1 cellular context compared by ENCODE assay signal in genomic region chr16:81431554-81432353, GRCh38.
TF ChIP-seq lines count a peak whose summit lies in the region.

No MANE protein-coding gene starts in this region.

TF ChIP-seq in K562, 482 proteins besides CTCF, POLR2A, EP300 and RAD21 (continued from another document and continues in another):
- no peak for TF ChIP-seq MNT (conservative IDR thresholded peaks at IDR 0.05)
- TF ChIP-seq NRF1 (conservative IDR thresholded peaks at IDR 0.05 in 1 of 2, IDR thresholded peaks at IDR 0.05 in 1 of 2): peak; percentile 38 to 57; a peak in 2 of 4 replicates
- TF ChIP-seq KDM2B (CRISPR knock-in tag; IDR thresholded peaks at IDR 0.05): no peak
- no peak for TF ChIP-seq ELF1 (tag; IDR thresholded peaks at IDR 0.05)
- TF ChIP-seq STAG1 (CRISPR knock-in tag; IDR thresholded peaks at IDR 0.05; ENCODE audit: borderline replicate concordance): no peak
- TF ChIP-seq BRCA1 (IDR thresholded peaks at IDR 0.05): no peak
- peak; percentile 85; the same call in 1 of the 2 replicates for TF ChIP-seq BRCA1 (CRISPR knock-in tag; IDR thresholded peaks at IDR 0.05)
- TF ChIP-seq, protein P1, sequence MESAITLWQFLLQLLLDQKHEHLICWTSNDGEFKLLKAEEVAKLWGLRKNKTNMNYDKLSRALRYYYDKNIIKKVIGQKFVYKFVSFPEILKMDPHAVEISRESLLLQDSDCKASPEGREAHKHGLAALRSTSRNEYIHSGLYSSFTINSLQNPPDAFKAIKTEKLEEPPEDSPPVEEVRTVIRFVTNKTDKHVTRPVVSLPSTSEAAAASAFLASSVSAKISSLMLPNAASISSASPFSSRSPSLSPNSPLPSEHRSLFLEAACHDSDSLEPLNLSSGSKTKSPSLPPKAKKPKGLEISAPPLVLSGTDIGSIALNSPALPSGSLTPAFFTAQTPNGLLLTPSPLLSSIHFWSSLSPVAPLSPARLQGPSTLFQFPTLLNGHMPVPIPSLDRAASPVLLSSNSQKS (CRISPR knock-in tag; IDR thresholded peaks at IDR 0.05): no peak
- TF ChIP-seq ZNF507 (tag; conservative IDR thresholded peaks at IDR 0.05): 0 out of 2 replicates have a peak, but pooled peaks have one; percentile 10
- peak; percentile 48; the same call in 1 of the 2 replicates for TF ChIP-seq ZKSCAN1 (IDR thresholded peaks at IDR 0.05; ENCODE audit: low read depth, low read length)
- TF ChIP-seq, protein P2, sequence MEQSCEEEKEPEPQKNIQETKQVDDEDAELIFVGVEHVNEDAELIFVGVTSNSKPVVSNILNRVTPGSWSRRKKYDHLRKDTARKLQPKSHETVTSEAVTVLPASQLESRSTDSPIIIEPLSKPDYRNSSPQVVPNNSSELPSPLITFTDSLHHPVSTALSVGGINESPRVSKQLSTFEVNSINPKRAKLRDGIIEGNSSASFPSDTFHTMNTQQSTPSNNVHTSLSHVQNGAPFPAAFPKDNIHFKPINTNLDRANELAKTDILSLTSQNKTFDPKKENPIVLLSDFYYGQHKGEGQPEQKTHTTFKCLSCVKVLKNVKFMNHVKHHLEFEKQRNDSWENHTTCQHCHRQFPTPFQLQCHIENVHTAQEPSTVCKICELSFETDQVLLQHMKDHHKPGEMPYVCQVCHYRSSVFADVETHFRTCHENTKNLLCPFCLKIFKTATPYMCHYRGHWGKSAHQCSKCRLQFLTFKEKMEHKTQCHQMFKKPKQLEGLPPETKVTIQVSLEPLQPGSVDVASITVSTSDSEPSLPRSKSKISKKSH (CRISPR knock-in tag; IDR thresholded peaks at IDR 0.05): no peak
- TF ChIP-seq ZNF785 (CRISPR knock-in tag; IDR thresholded peaks at IDR 0.05): no peak
- no peak for TF ChIP-seq PTBP1 (IDR thresholded peaks at IDR 0.05; ENCODE audit: low read depth, low read length)
- TF ChIP-seq, protein P3, sequence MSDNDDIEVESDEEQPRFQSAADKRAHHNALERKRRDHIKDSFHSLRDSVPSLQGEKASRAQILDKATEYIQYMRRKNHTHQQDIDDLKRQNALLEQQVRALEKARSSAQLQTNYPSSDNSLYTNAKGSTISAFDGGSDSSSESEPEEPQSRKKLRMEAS (CRISPR knock-in tag; IDR thresholded peaks at IDR 0.05): peak; percentile 52
- TF ChIP-seq ARID2 (IDR thresholded peaks at IDR 0.05): no peak
- no peak for TF ChIP-seq ARID4B (CRISPR knock-in tag; IDR thresholded peaks at IDR 0.05)
- TF ChIP-seq ZNF76 (CRISPR knock-in tag; IDR thresholded peaks at IDR 0.05; ENCODE audit: borderline replicate concordance): no peak
- peak; percentile 79 for TF ChIP-seq CREM (IDR thresholded peaks at IDR 0.05; ENCODE audit: low read depth)
- TF ChIP-seq TARDBP (IDR thresholded peaks at IDR 0.05): no peak
- TF ChIP-seq NFE2 (IDR thresholded peaks at IDR 0.05; ENCODE audit: low read depth): peak; percentile 38
- TF ChIP-seq ZNF740 (CRISPR knock-in tag; IDR thresholded peaks at IDR 0.05): 0 out of 2 replicates have a peak, but pooled peaks have one; percentile 51
- TF ChIP-seq ZNF740 (tag; IDR thresholded peaks at IDR 0.05): no peak
- TF ChIP-seq KLF6 (CRISPR knock-in tag; IDR thresholded peaks at IDR 0.05; ENCODE audit: borderline replicate concordance): no peak
- peak; percentile 97 for TF ChIP-seq ATF7 (IDR thresholded peaks at IDR 0.05)
- TF ChIP-seq CHCHD3 (CRISPR knock-in tag; IDR thresholded peaks at IDR 0.05): no peak
- no peak for TF ChIP-seq STAT5B (CRISPR knock-in tag; IDR thresholded peaks at IDR 0.05)
- no peak for TF ChIP-seq CREB1 (IDR thresholded peaks at IDR 0.05)
- TF ChIP-seq CREB1 (CRISPR knock-in tag; IDR thresholded peaks at IDR 0.05): peak; percentile 39; the same call in 1 of the 2 replicates
- TF ChIP-seq ZBTB2 (IDR thresholded peaks at IDR 0.05): no peak
- no peak for TF ChIP-seq ZNF165 (CRISPR knock-in tag; IDR thresholded peaks at IDR 0.05; ENCODE audit: borderline replicate concordance)
- no peak for TF ChIP-seq RBM39 (optimal IDR thresholded peaks at IDR 0.05; ENCODE audit: low read depth, low read length)
- TF ChIP-seq, protein P4, sequence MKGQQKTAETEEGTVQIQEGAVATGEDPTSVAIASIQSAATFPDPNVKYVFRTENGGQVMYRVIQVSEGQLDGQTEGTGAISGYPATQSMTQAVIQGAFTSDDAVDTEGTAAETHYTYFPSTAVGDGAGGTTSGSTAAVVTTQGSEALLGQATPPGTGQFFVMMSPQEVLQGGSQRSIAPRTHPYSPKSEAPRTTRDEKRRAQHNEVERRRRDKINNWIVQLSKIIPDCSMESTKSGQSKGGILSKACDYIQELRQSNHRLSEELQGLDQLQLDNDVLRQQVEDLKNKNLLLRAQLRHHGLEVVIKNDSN (CRISPR knock-in tag; IDR thresholded peaks at IDR 0.05): peak; percentile 74
- TF ChIP-seq HCFC1 (IDR thresholded peaks at IDR 0.05; ENCODE audit: low read depth, low read length): no peak
- TF ChIP-seq, protein P5, sequence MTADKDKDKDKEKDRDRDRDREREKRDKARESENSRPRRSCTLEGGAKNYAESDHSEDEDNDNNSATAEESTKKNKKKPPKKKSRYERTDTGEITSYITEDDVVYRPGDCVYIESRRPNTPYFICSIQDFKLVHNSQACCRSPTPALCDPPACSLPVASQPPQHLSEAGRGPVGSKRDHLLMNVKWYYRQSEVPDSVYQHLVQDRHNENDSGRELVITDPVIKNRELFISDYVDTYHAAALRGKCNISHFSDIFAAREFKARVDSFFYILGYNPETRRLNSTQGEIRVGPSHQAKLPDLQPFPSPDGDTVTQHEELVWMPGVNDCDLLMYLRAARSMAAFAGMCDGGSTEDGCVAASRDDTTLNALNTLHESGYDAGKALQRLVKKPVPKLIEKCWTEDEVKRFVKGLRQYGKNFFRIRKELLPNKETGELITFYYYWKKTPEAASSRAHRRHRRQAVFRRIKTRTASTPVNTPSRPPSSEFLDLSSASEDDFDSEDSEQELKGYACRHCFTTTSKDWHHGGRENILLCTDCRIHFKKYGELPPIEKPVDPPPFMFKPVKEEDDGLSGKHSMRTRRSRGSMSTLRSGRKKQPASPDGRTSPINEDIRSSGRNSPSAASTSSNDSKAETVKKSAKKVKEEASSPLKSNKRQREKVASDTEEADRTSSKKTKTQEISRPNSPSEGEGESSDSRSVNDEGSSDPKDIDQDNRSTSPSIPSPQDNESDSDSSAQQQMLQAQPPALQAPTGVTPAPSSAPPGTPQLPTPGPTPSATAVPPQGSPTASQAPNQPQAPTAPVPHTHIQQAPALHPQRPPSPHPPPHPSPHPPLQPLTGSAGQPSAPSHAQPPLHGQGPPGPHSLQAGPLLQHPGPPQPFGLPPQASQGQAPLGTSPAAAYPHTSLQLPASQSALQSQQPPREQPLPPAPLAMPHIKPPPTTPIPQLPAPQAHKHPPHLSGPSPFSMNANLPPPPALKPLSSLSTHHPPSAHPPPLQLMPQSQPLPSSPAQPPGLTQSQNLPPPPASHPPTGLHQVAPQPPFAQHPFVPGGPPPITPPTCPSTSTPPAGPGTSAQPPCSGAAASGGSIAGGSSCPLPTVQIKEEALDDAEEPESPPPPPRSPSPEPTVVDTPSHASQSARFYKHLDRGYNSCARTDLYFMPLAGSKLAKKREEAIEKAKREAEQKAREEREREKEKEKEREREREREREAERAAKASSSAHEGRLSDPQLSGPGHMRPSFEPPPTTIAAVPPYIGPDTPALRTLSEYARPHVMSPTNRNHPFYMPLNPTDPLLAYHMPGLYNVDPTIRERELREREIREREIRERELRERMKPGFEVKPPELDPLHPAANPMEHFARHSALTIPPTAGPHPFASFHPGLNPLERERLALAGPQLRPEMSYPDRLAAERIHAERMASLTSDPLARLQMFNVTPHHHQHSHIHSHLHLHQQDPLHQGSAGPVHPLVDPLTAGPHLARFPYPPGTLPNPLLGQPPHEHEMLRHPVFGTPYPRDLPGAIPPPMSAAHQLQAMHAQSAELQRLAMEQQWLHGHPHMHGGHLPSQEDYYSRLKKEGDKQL (CRISPR knock-in tag; IDR thresholded peaks at IDR 0.05; ENCODE audit: borderline replicate concordance): no peak
- no peak for TF ChIP-seq KLF1 (tag; IDR thresholded peaks at IDR 0.05)
- no peak for TF ChIP-seq PRPF4 (IDR thresholded peaks at IDR 0.05; ENCODE audit: insufficient read depth, low read depth, low read length, poor library complexity, severe bottlenecking)
- TF ChIP-seq CEBPG (CRISPR knock-in tag; IDR thresholded peaks at IDR 0.05): peak; percentile 41; the same call in 1 of the 2 replicates
- no peak; a peak in 1 of 4 replicates for TF ChIP-seq CEBPG (tag; conservative IDR thresholded peaks at IDR 0.05 in 1 of 2, IDR thresholded peaks at IDR 0.05 in 1 of 2)
- peak; percentile 51 for TF ChIP-seq RBBP5 (IDR thresholded peaks at IDR 0.05; ENCODE audit: borderline replicate concordance, insufficient read depth, low read length, poor library complexity, severe bottlenecking)
- TF ChIP-seq ERF (CRISPR knock-in tag; IDR thresholded peaks at IDR 0.05): no peak
- no peak for TF ChIP-seq ZNF274 (IDR thresholded peaks at IDR 0.05; ENCODE audit: borderline replicate concordance, low read depth, low read length)
- TF ChIP-seq ETS2 (tag; IDR thresholded peaks at IDR 0.05; ENCODE audit: borderline replicate concordance, poor library complexity, severe bottlenecking): no peak
- TF ChIP-seq TRIM28 (IDR thresholded peaks at IDR 0.05): no peak
- TF ChIP-seq, protein P6, sequence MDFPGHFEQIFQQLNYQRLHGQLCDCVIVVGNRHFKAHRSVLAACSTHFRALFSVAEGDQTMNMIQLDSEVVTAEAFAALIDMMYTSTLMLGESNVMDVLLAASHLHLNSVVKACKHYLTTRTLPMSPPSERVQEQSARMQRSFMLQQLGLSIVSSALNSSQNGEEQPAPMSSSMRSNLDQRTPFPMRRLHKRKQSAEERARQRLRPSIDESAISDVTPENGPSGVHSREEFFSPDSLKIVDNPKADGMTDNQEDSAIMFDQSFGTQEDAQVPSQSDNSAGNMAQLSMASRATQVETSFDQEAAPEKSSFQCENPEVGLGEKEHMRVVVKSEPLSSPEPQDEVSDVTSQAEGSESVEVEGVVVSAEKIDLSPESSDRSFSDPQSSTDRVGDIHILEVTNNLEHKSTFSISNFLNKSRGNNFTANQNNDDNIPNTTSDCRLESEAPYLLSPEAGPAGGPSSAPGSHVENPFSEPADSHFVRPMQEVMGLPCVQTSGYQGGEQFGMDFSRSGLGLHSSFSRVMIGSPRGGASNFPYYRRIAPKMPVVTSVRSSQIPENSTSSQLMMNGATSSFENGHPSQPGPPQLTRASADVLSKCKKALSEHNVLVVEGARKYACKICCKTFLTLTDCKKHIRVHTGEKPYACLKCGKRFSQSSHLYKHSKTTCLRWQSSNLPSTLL (IDR thresholded peaks at IDR 0.05): no peak
- TF ChIP-seq NCOR1 (IDR thresholded peaks at IDR 0.05): no peak
- no peak for TF ChIP-seq KDM1A (IDR thresholded peaks at IDR 0.05)
- no peak for TF ChIP-seq DIDO1 (tag; IDR thresholded peaks at IDR 0.05; ENCODE audit: low read depth)
- TF ChIP-seq SMARCE1 (IDR thresholded peaks at IDR 0.05): 0 out of 2 replicates have a peak, but pooled peaks have one; percentile 27
